8 cellular contexts compared by ENCODE assay signal in the genomic region with DNA sequence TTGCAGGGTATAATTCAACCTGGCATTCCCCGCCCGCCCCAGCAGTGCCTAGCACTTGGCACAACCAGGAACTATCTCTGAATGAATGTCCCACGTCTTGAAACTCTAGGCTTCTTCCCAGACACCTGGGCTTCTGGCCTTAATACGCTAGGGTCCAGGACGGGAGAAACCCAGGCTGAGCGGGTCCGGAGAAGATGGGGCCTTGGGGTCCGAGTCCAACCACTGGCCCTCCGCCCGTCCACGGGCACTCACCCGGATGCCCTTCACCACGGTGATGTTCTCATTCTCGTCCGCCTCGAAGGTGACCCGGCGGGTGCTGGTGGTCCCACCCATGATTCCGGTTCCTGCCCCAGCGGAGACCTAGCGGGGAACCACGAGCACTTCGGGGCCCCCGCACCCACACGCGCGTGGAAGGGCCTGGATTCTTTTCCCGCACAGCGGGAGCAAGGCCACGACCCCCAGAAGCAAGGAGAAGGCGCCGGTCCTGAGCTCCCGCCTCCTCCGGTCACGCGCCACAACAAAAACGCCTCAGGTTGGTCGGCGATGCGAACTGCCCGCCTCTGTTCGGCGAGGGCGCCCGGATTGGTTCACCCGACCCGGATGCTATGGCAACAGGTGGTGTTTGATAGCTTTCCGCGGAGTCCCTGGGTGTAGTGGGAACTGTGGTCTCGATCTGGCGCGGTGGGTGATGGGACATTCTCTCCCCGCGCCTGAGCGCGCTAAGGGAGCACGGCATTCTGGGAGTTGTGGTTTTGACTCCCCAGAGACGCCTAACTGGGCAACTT. TPM values are rescaled to one million over a fixed set of nuclear protein-coding genes. Genes with fewer than 3 reads are reported as not detected.
DNase-seq lines count a peak whose midpoint lies in the region; ATAC-seq and TF ChIP-seq lines count a peak whose summit lies in the region.

Gene CHCHD3, minus strand, starts transcription at position 486 of the 785 bp plus-strand sequence. Its CDS starts 153 bp downstream, at position 333.

- ATAC-seq in HG02623 (IDR thresholded peaks at IDR 0.05; ENCODE audit: unreplicated experiment) = peak; percentile 99

- TF ChIP-seq CTCF in GM10248 (IDR thresholded peaks at IDR 0.05; ENCODE audit: control extremely low read depth, extremely low read depth, low read depth, missing control alignments) = no peak

- no peaks in the 10 kb centered on the region for H3K27me3 Mint-ChIP-seq in activated naive CD8-positive, alpha-beta T cell

- DNase-seq in GM10248 (ENCODE audit: extremely low spot score) (peak; percentile 97), NCI-H1105 (lab: John Stamatoyannopoulos, UW) (peak; percentile 98), SKM-1 treated with dmso at 0.1 percent for 144 hours (lab: John Stamatoyannopoulos, UW; ENCODE audit: unreplicated experiment) (peak; percentile 98), glomerular endothelial cell (ENCODE audit: extremely low read depth, low read depth, low spot score) (peak; percentile 86), occipital lobe (lab: John Stamatoyannopoulos, UW) (peak; percentile 99)

- H3K4me3 Mint-ChIP-seq in activated naive CD8-positive, alpha-beta T cell = peak within 1 kb of the TSS; percentile 98

- CTCF ChIA-PET in GM10248 (lab: Yijun Ruan, JAX) = interaction anchor here (1.1 to 1.3 kb wide), 2 partner anchors 15 to 26 kb away, joined by 3 read pairs; no protein-coding TSS in a partner anchor

- peaks cover 36% of the 10 kb centered on the region for H3K4me1 Mint-ChIP-seq in activated naive CD8-positive, alpha-beta T cell (ENCODE audit: low read depth)

- no peaks in the 10 kb centered on the region for H3K9me3 Mint-ChIP-seq in activated naive CD8-positive, alpha-beta T cell (ENCODE audit: low read depth)

- peaks cover 6% of the 10 kb centered on the region for H3K36me3 Mint-ChIP-seq in activated naive CD8-positive, alpha-beta T cell

- peak within 1 kb of the TSS; percentile 93 for H3K27ac Mint-ChIP-seq in activated naive CD8-positive, alpha-beta T cell

- POLR2A ChIA-PET in GM10248 (lab: Yijun Ruan, JAX) = no interaction called here

- H3K27ac ChIP-seq in temporal lobe (ENCODE audit: low read depth, low read length) = peak within 1 kb of the TSS; percentile 60

RNA-seq across cellular contexts. Expression of gene CHCHD3, which starts in this region (rescaled TPM):
- total RNA-seq in glomerular endothelial cell = 41.1 and 42.5 TPM in 2 replicates
- 55.1 TPM for total RNA-seq in occipital lobe
- total RNA-seq in temporal lobe = 45.2 TPM

Comparison
In these comparisons a context has a peak if more than half of its experiments do, and no peak if none do; other contexts are left out.
1. Peak in every context shown above with its lines: DNase-seq, ATAC-seq and H3K27ac ChIP-seq.